ENCODE assay signal across 1 cellular context in genomic region chr20:58911309-58911708, GRCh38.
TF ChIP-seq lines count a peak whose summit lies in the region.

No MANE protein-coding gene starts in this region.

TF ChIP-seq in GM12878, 131 proteins besides CTCF, POLR2A, EP300 and RAD21 (continued from another document):
- TF ChIP-seq NKRF (conservative IDR thresholded peaks at IDR 0.05) (no peak), EED (IDR thresholded peaks at IDR 0.05; ENCODE audit: low read depth) (no peak), ZNF384 (IDR thresholded peaks at IDR 0.05; ENCODE audit: borderline replicate concordance, low read depth, low read length) (no peak), TARDBP (IDR thresholded peaks at IDR 0.05; ENCODE audit: borderline replicate concordance) (no peak)
